18 cellular contexts compared by ENCODE assay signal in the genomic region with DNA sequence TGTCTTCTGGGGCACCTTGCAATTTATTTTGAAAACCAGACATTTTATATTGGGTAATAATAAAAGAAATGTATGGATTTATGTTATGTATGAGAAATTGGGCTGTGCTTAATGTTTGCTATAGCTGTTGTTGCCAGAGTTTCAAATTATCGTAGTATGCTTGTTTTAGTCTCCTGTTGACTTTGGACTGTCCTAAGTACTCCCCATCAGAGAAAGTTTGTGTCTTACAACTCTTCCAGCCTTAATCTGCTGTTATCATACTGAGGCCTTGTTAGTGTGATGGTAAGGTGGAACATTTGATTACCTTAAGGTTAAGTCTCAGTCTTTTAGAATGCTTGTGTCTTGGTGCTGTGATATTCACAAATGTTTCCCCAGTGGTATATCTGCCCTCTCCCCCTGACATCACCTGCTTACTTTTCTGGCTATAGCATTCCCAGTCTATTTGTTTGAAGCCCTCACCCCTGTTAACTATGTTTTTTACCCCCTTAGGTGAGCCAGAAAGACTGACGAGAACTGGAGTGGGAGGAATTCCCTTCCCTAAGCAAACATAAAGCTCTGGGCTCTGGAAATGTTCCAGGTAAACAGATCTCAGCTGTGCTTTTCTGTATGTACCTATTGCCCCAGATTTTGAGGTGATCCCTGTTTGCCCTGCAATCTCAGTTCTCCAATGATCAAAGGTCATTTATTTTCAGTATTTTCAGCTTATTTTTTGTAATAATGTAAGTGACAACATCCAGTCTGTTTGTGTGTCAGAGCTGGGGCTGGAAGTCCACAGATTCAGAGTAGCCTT.
A peak's percentile ranks its signal among the peaks of the same experiment; 100 is the strongest.
DNase-seq lines count a peak whose midpoint lies in the region; ATAC-seq and TF ChIP-seq lines count a peak whose summit lies in the region.
"Had no signal": no experiment of that assay in that cellular context is flagged by ENCODE, and none has a peak within 500 bp of the region (broad histone marks: within the 10 kb centered on the region; RNA-seq: fewer than 3 reads in every experiment).

No MANE protein-coding gene starts in this region.

- no peaks in the 10 kb centered on the region for H3K4me1 ChIP-seq in upper lobe of right lung
- H3K4me1 ChIP-seq: BLaER1, SJSA1 had no signal

- DNase-seq in NCI-H1105 treated with DMSO at 0.1 percent for 48 hours (lab: John Stamatoyannopoulos, UW) (peak; percentile 27), NCI-H1105 (lab: John Stamatoyannopoulos, UW) (no peak), HuH-7 (ENCODE audit: low spot score) (peak; percentile 58), NCI-H748 treated with DMSO at 0.1 percent for 48 hours (lab: John Stamatoyannopoulos, UW) (peak; percentile 80), left lobe of liver (ENCODE audit: low spot score) (peak; percentile 46), left colon (no peak), upper lobe of right lung (no peak), NCI-H526 (lab: John Stamatoyannopoulos, UW) (no peak)
- DNase-seq: CD8-positive, alpha-beta memory T cell; EL; H7; NCI-H187 treated with DMSO at 0.1 percent for 48 hours; NCI-H446 treated with DMSO at 0.1 percent for 48 hours; NK-92 treated with Interleukin-12 subunit alpha and Interleukin-12 subunit beta, amount 100 ng/mL, for 24 hours; T-helper 2 cell had no signal

- H3K36me3 ChIP-seq in upper lobe of right lung: no peaks in the 10 kb centered on the region
- H3K36me3 ChIP-seq: BLaER1, SJSA1 had no signal

- intact Hi-C loops in left colon (cut with DNase I, micrococcal nuclease): no loop called here
- intact Hi-C loops in upper lobe of right lung (cut with DNase I): no loop called here

- ATAC-seq in left lobe of liver (peak; percentile 96), left colon (no peak), upper lobe of right lung (no peak)

- no peaks in the 10 kb centered on the region for H3K9me3 ChIP-seq in upper lobe of right lung
- H3K9me3 ChIP-seq: BLaER1, SJSA1 had no signal

- no peak overlapping the region for H3K4me3 ChIP-seq in upper lobe of right lung
- H3K4me3 ChIP-seq: BLaER1, SJSA1 had no signal

- TF ChIP-seq CTCF in upper lobe of right lung (IDR thresholded peaks at IDR 0.05): no peak

- no peak overlapping the region for H3K27ac ChIP-seq in upper lobe of right lung
- H3K27ac ChIP-seq: BLaER1, RWPE1, SJSA1 had no signal

- H3K27me3 ChIP-seq in upper lobe of right lung: no peaks in the 10 kb centered on the region
- H3K27me3 ChIP-seq: BLaER1, SJSA1 had no signal

Comparison
In these comparisons a context has a peak if more than half of its experiments do, and no peak if none do; other contexts are left out.
1. DNase-seq: peak in NCI-H1105 treated with DMSO at 0.1 percent for 48 hours (single experiment), HuH-7 (single experiment), NCI-H748 treated with DMSO at 0.1 percent for 48 hours (single experiment) and left lobe of liver (single experiment); none in NCI-H1105 (single experiment), left colon (0 of 2), upper lobe of right lung (single experiment) and NCI-H526 (0 of 2).